7 cellular contexts compared by ENCODE assay signal in genomic region chr5:180090098-180090768, GRCh38. TPM values are rescaled to one million over a fixed set of nuclear protein-coding genes. Genes with fewer than 3 reads are reported as not detected.
DNase-seq lines count a peak whose midpoint lies in the region; ATAC-seq and TF ChIP-seq lines count a peak whose summit lies in the region.

No MANE protein-coding gene starts in this region.

- peak; percentile 65 for TF ChIP-seq CTCF in GM12864 (IDR thresholded peaks at IDR 0.05; ENCODE audit: low read depth, low read length, missing control alignments)
- TF ChIP-seq CTCF in kidney epithelial cell (IDR thresholded peaks at IDR 0.05; ENCODE audit: insufficient read depth, low read length, poor library complexity, severe bottlenecking): peak; percentile 60

- no peaks in the 10 kb centered on the region for H3K9me3 ChIP-seq in MG63

- no peaks in the 10 kb centered on the region for H3K36me3 ChIP-seq in MG63
- H3K36me3 ChIP-seq in kidney epithelial cell (ENCODE audit: control insufficient read depth, insufficient read depth, low read length): no peaks in the 10 kb centered on the region

- 0 out of 2 replicates have a peak, but pooled peaks cover 2% of the 10 kb centered on the region for H3K27me3 ChIP-seq in MG63
- H3K27me3 ChIP-seq in kidney epithelial cell (ENCODE audit: control insufficient read depth, insufficient read depth, low read length): no peaks in the 10 kb centered on the region

- no peak for DNase-seq in GM12864 (ENCODE audit: low read depth)
- peak; percentile 79 for DNase-seq in MG63
- DNase-seq in cerebellar cortex (ENCODE audit: low spot score): peak; percentile 67
- DNase-seq in kidney epithelial cell (ENCODE audit: low read depth): no peak
- peak; percentile 84 for DNase-seq in stimulated activated CD4-positive, alpha-beta T cell treated with anti-CD3 and anti-CD28 coated beads, Interleukin-15, amount 100 ng/mL, for 24 hours

- ATAC-seq in activated CD4-positive, CD25-positive, alpha-beta regulatory T cell treated with anti-CD3 and anti-CD28 coated beads, Interleukin-2, amount 50 U/mL, for 24 hours: peak; percentile 86 to 88
- no peak for ATAC-seq in GM21423 (IDR thresholded peaks at IDR 0.05; ENCODE audit: unreplicated experiment)

- H3K4me3 ChIP-seq in GM12864 (ENCODE audit: low read depth, low read length) (no peak overlapping the region), MG63 (peak overlapping the region; percentile 55), kidney epithelial cell (ENCODE audit: low read depth, low read length) (peak overlapping the region; percentile 58)

RNA-seq across cellular contexts. Expression of gene RNF130, which starts 18.7 kb away (rescaled TPM):
- 92.1 and 92.7 TPM in 2 replicates for total RNA-seq in MG63 (2014; rRNA removed; shearing (Covaris generic); ENCODE audit: low replicate concordance)
- 42.0 and 48.1 TPM in 2 replicates for total RNA-seq in kidney epithelial cell

Comparison
In these comparisons a context has a peak if more than half of its experiments do, and no peak if none do; other contexts are left out.
1. DNase-seq: peak in MG63 (single experiment), cerebellar cortex (single experiment) and stimulated activated CD4-positive, alpha-beta T cell treated with anti-CD3 and anti-CD28 coated beads, Interleukin-15, amount 100 ng/mL, for 24 hours (single experiment); none in GM12864 (single experiment) and kidney epithelial cell (single experiment).